ENCODE assay signal across 17 cellular contexts in the genomic region with DNA sequence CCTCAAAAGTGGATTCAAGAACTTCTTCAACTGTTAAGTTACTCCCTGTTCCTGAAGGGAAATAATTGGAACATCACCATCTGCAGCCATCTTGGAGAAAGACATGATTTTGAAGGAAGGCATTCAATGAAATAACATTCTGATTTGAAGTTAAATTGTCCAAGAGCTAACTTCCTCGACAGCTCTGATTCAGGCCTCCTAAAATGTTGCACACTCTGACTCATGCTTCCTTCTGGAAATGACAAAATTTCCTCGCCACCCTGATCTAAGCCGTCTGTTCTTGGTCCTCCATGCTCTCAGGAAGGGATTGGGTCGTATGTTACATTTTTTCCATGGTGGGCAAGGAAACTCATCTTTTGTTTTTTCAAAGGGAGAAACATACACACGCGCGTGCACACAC.
DNase-seq lines count a peak whose midpoint lies in the region; ATAC-seq and TF ChIP-seq lines count a peak whose summit lies in the region.
"Had no signal": no experiment of that assay in that cellular context is flagged by ENCODE, and none has a peak within 500 bp of the region (broad histone marks: within the 10 kb centered on the region; RNA-seq: fewer than 3 reads in every experiment).

No MANE protein-coding gene starts in this region.

- H3K4me1 Mint-ChIP-seq in chondrocyte (ENCODE audit: low read depth), result peaks cover 7% of the 10 kb centered on the region
- H3K4me1 Mint-ChIP-seq: nephron; stimulated activated memory B cell treated with anti-CD40 and anti-IgM and Interleukin-4, amounts not matched to agents 10 μg/mL and 1 μg/mL and 100 μg/mL, for 72 hours had no signal

- TF ChIP-seq CTCF in chondrocyte (IDR thresholded peaks at IDR 0.05), result no peak
- TF ChIP-seq CTCF in omental fat pad (IDR thresholded peaks at IDR 0.05), result no peak

- H3K36me3 ChIP-seq in MG63, result no peaks in the 10 kb centered on the region

- H3K4me3 ChIP-seq in MG63, result no peak overlapping the region

- H3K9me3 Mint-ChIP-seq in chondrocyte (ENCODE audit: low read depth), result peaks cover 8% of the 10 kb centered on the region
- H3K9me3 Mint-ChIP-seq: stimulated activated memory B cell treated with anti-CD40 and anti-IgM and Interleukin-4, amounts not matched to agents 10 μg/mL and 1 μg/mL and 100 μg/mL, for 72 hours had no signal

- H3K27me3 Mint-ChIP-seq in chondrocyte (ENCODE audit: low read depth), result no peaks in the 10 kb centered on the region
- H3K27me3 Mint-ChIP-seq: stimulated activated memory B cell treated with anti-CD40 and anti-IgM and Interleukin-4, amounts not matched to agents 10 μg/mL and 1 μg/mL and 100 μg/mL, for 72 hours had no signal

- H3K9me3 ChIP-seq in MG63, result no peaks in the 10 kb centered on the region

- no peak overlapping the region for H3K4me3 Mint-ChIP-seq in chondrocyte (ENCODE audit: unreplicated experiment)
- H3K4me3 Mint-ChIP-seq: nephron; stimulated activated memory B cell treated with anti-CD40 and anti-IgM and Interleukin-4, amounts not matched to agents 10 μg/mL and 1 μg/mL and 100 μg/mL, for 72 hours; T-helper 1 cell treated with Interleukin-12 subunit alpha and Interleukin-12 subunit beta and Interleukin-4 antibody, amounts not matched to agents 30 μg/mL and 1 μg/mL, for 36 hours had no signal

- H3K36me3 Mint-ChIP-seq in chondrocyte (ENCODE audit: low read depth), result no peaks in the 10 kb centered on the region
- H3K36me3 Mint-ChIP-seq: stimulated activated memory B cell treated with anti-CD40 and anti-IgM and Interleukin-4, amounts not matched to agents 10 μg/mL and 1 μg/mL and 100 μg/mL, for 72 hours had no signal

- intact Hi-C loops in left colon (cut with DNase I, micrococcal nuclease), result no loop called here

- peak overlapping the region; percentile 22 for H3K27ac Mint-ChIP-seq in chondrocyte (ENCODE audit: unreplicated experiment)
- H3K27ac Mint-ChIP-seq: nephron; stimulated activated memory B cell treated with anti-CD40 and anti-IgM and Interleukin-4, amounts not matched to agents 10 μg/mL and 1 μg/mL and 100 μg/mL, for 72 hours; T-helper 1 cell treated with Interleukin-12 subunit alpha and Interleukin-12 subunit beta and Interleukin-4 antibody, amounts not matched to agents 30 μg/mL and 1 μg/mL, for 36 hours had no signal

- ATAC-seq in omental fat pad (ENCODE audit: low FRiP score) (no peak), left colon (no peak)
- ATAC-seq: stimulated activated memory B cell treated with anti-CD40 and anti-IgM and Interleukin-4, amounts not matched to agents 10 μg/mL and 1 μg/mL and 100 μg/mL, for 72 hours had no signal

- peak; percentile 91 for DNase-seq in ELR (ENCODE audit: low read depth)
- peak; percentile 8 for DNase-seq in MG63
- DNase-seq in chondrocyte (ENCODE audit: low spot score), result no peak
- peak; percentile 28 for DNase-seq in myocyte (ENCODE audit: low read depth)
- no peak for DNase-seq in globus pallidus (ENCODE audit: low spot score)
- no peak for DNase-seq in omental fat pad (ENCODE audit: low spot score)
- DNase-seq in left colon, result no peak
- no peak for DNase-seq in NCI-H1092 (lab: John Stamatoyannopoulos, UW)
- DNase-seq: activated CD4-positive, alpha-beta T cell treated with anti-CD3 and anti-CD28 coated beads, Interleukin-2, amount 50 U/mL, for 4 hours; activated naive CD4-positive, alpha-beta T cell treated with anti-CD3 and anti-CD28 coated beads, Interleukin-2, amount 50 U/mL, for 16 hours; DMS153; effector CD4-positive, alpha-beta T cell; NCI-H1092 treated with DMSO at 0.1 percent for 48 hours; NCI-H748 treated with DMSO at 0.1 percent for 48 hours had no signal

- H3K27me3 ChIP-seq in MG63, result no peaks in the 10 kb centered on the region

Comparison
In these comparisons a context has a peak if more than half of its experiments do, and no peak if none do; other contexts are left out.
1. DNase-seq: peak in ELR (single experiment), MG63 (single experiment) and myocyte (single experiment); none in chondrocyte (single experiment), globus pallidus (single experiment), omental fat pad (single experiment), left colon (0 of 2) and NCI-H1092 (single experiment).